Comparison of ENCODE assay signal across 28 cellular contexts in the genomic region with DNA sequence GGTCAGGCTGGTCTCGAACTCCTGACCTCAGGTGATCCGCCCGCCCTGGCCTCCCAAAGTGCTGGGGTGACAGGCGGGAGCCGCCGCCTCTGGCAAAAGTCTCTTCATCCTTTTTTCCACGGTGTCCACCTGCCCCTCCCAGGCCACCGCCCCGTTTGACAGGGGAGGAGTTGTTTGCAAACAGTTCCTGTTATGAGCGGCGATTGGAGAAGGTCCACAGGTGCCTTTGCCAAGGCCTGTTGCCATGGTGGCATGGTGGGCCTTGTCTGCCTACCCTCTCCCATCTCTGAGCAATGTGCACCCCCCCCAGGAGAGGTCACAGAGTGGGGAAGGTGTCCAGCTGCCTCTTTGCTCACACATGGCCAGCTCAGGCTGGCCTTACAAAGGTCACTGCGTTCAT. TPM values are rescaled to one million over a fixed set of nuclear protein-coding genes. Genes with fewer than 3 reads are reported as not detected.
"Had no signal": no experiment of that assay in that cellular context is flagged by ENCODE, and none has a peak within 500 bp of the region (broad histone marks: within the 10 kb centered on the region; RNA-seq: fewer than 3 reads in every experiment).

No MANE protein-coding gene starts in this region.

- H3K4me3 ChIP-seq: left ventricle myocardium inferior, lung, ovary, right atrium auricular region, right lobe of liver, smooth muscle cell, stomach, testis, thyroid gland, transverse colon, upper lobe of left lung had no signal

- H3K36me3 ChIP-seq: left ventricle myocardium inferior, ovary, right atrium auricular region, right lobe of liver, stomach, thyroid gland, transverse colon, upper lobe of left lung had no signal

- H3K9me3 ChIP-seq: ovary, right atrium auricular region, right lobe of liver, testis, thyroid gland, transverse colon, upper lobe of left lung had no signal

- H3K27me3 ChIP-seq: ovary, right atrium auricular region, testis, thyroid gland had no signal

- H3K4me1 ChIP-seq: right atrium auricular region had no signal

- H3K27ac ChIP-seq: left ventricle myocardium inferior, ovary, right atrium auricular region, right lobe of liver, stomach, testis, thyroid gland, transverse colon, upper lobe of left lung had no signal

- ATAC-seq: naive thymus-derived CD4-positive, alpha-beta T cell; natural killer cell treated with Interleukin-12 subunit alpha and Interleukin-12 subunit beta and Interleukin-15 and Interleukin-18, amount 100 ng/mL, for 72 hours; right lobe of liver; stimulated activated memory B cell treated with anti-CD40 and anti-IgM and Interleukin-4, amounts not matched to agents 10 μg/mL and 1 μg/mL and 100 μg/mL, for 72 hours; stimulated activated naive CD8-positive, alpha-beta T cell treated with anti-CD3 and anti-CD28 coated beads, Interleukin-15, Interleukin-2, amounts not matched to agents 100 U/mL and 50 U/mL, for 24 hours had no signal

- DNase-seq: hippocampal formation; kidney glomerular epithelial cell; left ventricle myocardium inferior; mesendoderm; naive thymus-derived CD4-positive, alpha-beta T cell; nucleus accumbens; ovary; right lobe of liver; stimulated activated CD4-positive, alpha-beta T cell treated with anti-CD3 and anti-CD28 coated beads, Interleukin-1b, Interleukin-23, amount 100 ng/mL, for 48 hours; stimulated activated CD4-positive, alpha-beta T cell treated with anti-CD3 and anti-CD28 coated beads, Interleukin-2, amount 100 ng/mL, for 48 hours; stimulated activated CD4-positive, alpha-beta T cell treated with anti-CD3 and anti-CD28 coated beads, Interleukin-4, amount 100 ng/mL, for 4 hours; stimulated activated CD8-positive, alpha-beta memory T cell treated with anti-CD3 and anti-CD28 coated beads, Interleukin-4, amount 100 ng/mL, for 48 hours; stimulated activated naive CD8-positive, alpha-beta T cell treated with anti-CD3 and anti-CD28 coated beads, Interleukin-15, Interleukin-2, amounts not matched to agents 100 U/mL and 50 U/mL, for 24 hours; stomach; testis; thyroid gland; transverse colon; upper lobe of left lung had no signal

RNA-seq across cellular contexts. Expression of gene CCDC92B, which starts 30.8 kb away (rescaled TPM):
- total RNA-seq: mononuclear cell; myocyte; natural killer cell treated with Interleukin-12 subunit alpha and Interleukin-12 subunit beta and Interleukin-15 and Interleukin-18, amount 100 ng/mL, for 72 hours; pulmonary artery endothelial cell; renal cortical epithelial cell; right atrium auricular region; right lobe of liver; skeletal muscle tissue; smooth muscle cell had no signal
